In genomic region chr12:110084314-110085015, GRCh38 we compare ENCODE assay signal across 1 cellular context.
TF ChIP-seq lines count a peak whose summit lies in the region.

No MANE protein-coding gene starts in this region.

TF ChIP-seq in A549, 52 proteins besides CTCF, POLR2A, EP300 and RAD21 (continued from another document):
- TF ChIP-seq CHD4 (IDR thresholded peaks at IDR 0.05; ENCODE audit: borderline replicate concordance) (no peak), RNF2 (IDR thresholded peaks at IDR 0.05; ENCODE audit: borderline replicate concordance, low read depth) (no peak), BCL3 (IDR thresholded peaks at IDR 0.05) (no peak)
